ENCODE assay signal across 8 cellular contexts in the genomic region with DNA sequence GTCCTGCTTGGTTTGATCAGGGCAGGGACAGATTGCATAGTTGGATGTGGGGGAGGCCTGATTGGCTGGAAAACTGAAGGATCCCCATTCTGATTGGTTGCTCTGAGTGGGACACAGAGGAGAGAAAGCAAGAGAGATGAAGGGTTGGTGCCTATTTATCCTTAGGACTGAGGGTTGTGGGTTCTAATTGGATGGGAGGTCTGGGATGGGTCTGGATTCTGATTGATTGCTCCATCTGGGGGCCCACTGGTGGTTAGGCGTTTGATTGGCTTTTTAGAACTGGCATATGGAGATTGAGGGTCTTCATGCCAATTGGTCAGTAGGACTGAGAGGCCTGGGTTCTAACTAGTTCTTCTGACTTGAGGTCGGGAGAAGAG. TPM values are rescaled to one million over a fixed set of nuclear protein-coding genes. Genes with fewer than 3 reads are reported as not detected.
A peak's percentile ranks its signal among the peaks of the same experiment; 100 is the strongest.
DNase-seq lines count a peak whose midpoint lies in the region; ATAC-seq, FAIRE-seq and TF ChIP-seq lines count a peak whose summit lies in the region.

No MANE protein-coding gene starts in this region.

- peak overlapping the region; percentile 71 for H3K4me2 ChIP-seq in H9 (ENCODE audit: insufficient read depth, insufficient read length, low read length)

- H2AFZ ChIP-seq in H9 (ENCODE audit: low read length): no peak overlapping the region

- H3T11ph ChIP-seq in H9 (ENCODE audit: low read length): no peak overlapping the region

- POLR2A ChIA-PET in activated B cell treated with CpG ODN at 0.5 μM for 24 hours (lab: Charles Lee): interaction anchor here (1.0 to 2.2 kb wide), 5 partner anchors 13 to 482 kb away, joined by 3 to 13 read pairs (median 8); a partner anchor contains a TSS

- no peak overlapping the region for H3K14ac ChIP-seq in H9 (ENCODE audit: insufficient read depth, low read length)

- H4K5ac ChIP-seq in H9 (ENCODE audit: insufficient read length, low read depth, low read length): no peak overlapping the region

- H4K8ac ChIP-seq in H9 (replicated peaks; ENCODE audit: insufficient read length, low read depth, low read length): no peak overlapping the region

- ATAC-seq in activated B cell treated with CpG ODN at 0.5 μM for 24 hours (ENCODE audit: low read depth) (no peak), HG02870 (IDR thresholded peaks at IDR 0.05; ENCODE audit: unreplicated experiment) (no peak), GM21786 (IDR thresholded peaks at IDR 0.05; ENCODE audit: unreplicated experiment) (no peak)

- H4K20me1 ChIP-seq in H9 (ENCODE audit: control insufficient read depth, insufficient read depth, insufficient read length): no peaks in the 10 kb centered on the region

- no peaks in the 10 kb centered on the region for H3K36me3 ChIP-seq in kidney (ENCODE audit: control insufficient read depth in 1 of 2, insufficient read depth in 2 of 2, low read length in 2 of 2)

- WGBS in H9 (ENCODE audit: extremely low coverage, insufficient read length, low lambda C conversion rate): no CpG with 5 or more reads among the region's 2 CpGs

- TF ChIP-seq CTCF in 22Rv1 (IDR thresholded peaks at IDR 0.05) (no peak), H9 (conservative IDR thresholded peaks at IDR 0.05) (no peak), activated B cell treated with CpG ODN at 0.5 μM for 24 hours (IDR thresholded peaks at IDR 0.05) (no peak), kidney (IDR thresholded peaks at IDR 0.05; ENCODE audit: borderline replicate concordance, extremely low read depth, insufficient read depth) (no peak), GM13977 (IDR thresholded peaks at IDR 0.05; ENCODE audit: extremely low read depth, insufficient read depth, missing control alignments) (no peak)

- peak overlapping the region; percentile 84 to 85 for H3K4me3 ChIP-seq in kidney (ENCODE audit: low read length in 2 of 2)

- H3K79me2 ChIP-seq in H9 (ENCODE audit: insufficient read depth, low read length): no peaks in the 10 kb centered on the region; the same call in 1 of the 2 replicates

- peaks cover 2% of the 10 kb centered on the region for H3K27me3 Mint-ChIP-seq in H9 (ENCODE audit: low read depth)
- H3K27me3 Mint-ChIP-seq in activated B cell treated with CpG ODN at 0.5 μM for 24 hours: no peaks in the 10 kb centered on the region

- H2BK15ac ChIP-seq in H9 (ENCODE audit: low read depth, low read length): no peak overlapping the region

- H3K4me1 Mint-ChIP-seq in H9 (peaks cover 8 to 11% of the 10 kb centered on the region in 2 experiments; a peak in 3 of 4 replicates), activated B cell treated with CpG ODN at 0.5 μM for 24 hours (peaks cover 24% of the 10 kb centered on the region)

- H3K27me3 ChIP-seq in H9 (ENCODE audit: insufficient read depth, low read length): no peaks in the 10 kb centered on the region

- H3K27ac ChIP-seq in 22Rv1: peak overlapping the region; percentile 74
- peak overlapping the region; percentile 34 for H3K27ac ChIP-seq in H9 (ENCODE audit: insufficient read length, low read depth, low read length)
- H3K27ac ChIP-seq in kidney (ENCODE audit: low read depth in 2 of 2, low read length in 2 of 2): peak overlapping the region in 1 of 2 donors; percentile 57

- H2AK5ac ChIP-seq in H9 (ENCODE audit: insufficient read length, low read length): no peak overlapping the region

- H3K9ac ChIP-seq in H9 (ENCODE audit: extremely low read depth, insufficient read length, low read length) (no peak overlapping the region), kidney (ENCODE audit: low read length in 2 of 2) (no peak overlapping the region)

- H3K56ac ChIP-seq in H9 (ENCODE audit: insufficient read length, low read depth, low read length): no peak overlapping the region

- H3K9me3 Mint-ChIP-seq in H9 (peaks cover 44 to 61% of the 10 kb centered on the region in 2 experiments), activated B cell treated with CpG ODN at 0.5 μM for 24 hours (no peaks in the 10 kb centered on the region)

- no peak for FAIRE-seq in kidney (lab: Jason Lieb, UNC)

- CTCF ChIA-PET in activated B cell treated with CpG ODN at 0.5 μM for 24 hours (lab: Charles Lee): no interaction called here

- H2BK5ac ChIP-seq in H9 (ENCODE audit: insufficient read length, low read length): no peak overlapping the region

- intact Hi-C loops in activated B cell treated with CpG ODN at 0.5 μM for 24 hours (cut with micrococcal nuclease) (loop anchor here (1.0 to 2.0 kb wide), 4 partner anchors 13 to 862 kb away; a partner anchor contains a TSS), kidney (cut with DNase I) (no loop called here)

- no peak overlapping the region for H3K18ac ChIP-seq in H9 (ENCODE audit: insufficient read length, low read depth, low read length)

- no peak overlapping the region for H4K91ac ChIP-seq in H9 (ENCODE audit: insufficient read length, low read depth, low read length)

- H3K23ac ChIP-seq in H9 (ENCODE audit: insufficient read length, low read depth, low read length): no peak overlapping the region

- no peak overlapping the region for H2BK120ac ChIP-seq in H9 (ENCODE audit: low read depth, low read length, poor library complexity, severe bottlenecking)

- peaks cover 25% of the 10 kb centered on the region for H3K9me3 ChIP-seq in H9 (ENCODE audit: control insufficient read depth, low read depth, low read length)
- H3K9me3 ChIP-seq in kidney (ENCODE audit: control insufficient read depth in 1 of 2, low read length in 2 of 2): no peaks in the 10 kb centered on the region

- H2BK20ac ChIP-seq in H9 (ENCODE audit: low read depth, low read length, poor library complexity, severe bottlenecking): no peak overlapping the region

- no peaks in the 10 kb centered on the region for H3K79me1 ChIP-seq in H9 (ENCODE audit: insufficient read depth, low read depth, low read length, poor library complexity, severe bottlenecking)

- DNase-seq in H9 (peak; percentile 63), activated B cell treated with CpG ODN at 0.5 μM for 24 hours (no peak), kidney (no peak), midbrain (lab: John Stamatoyannopoulos, UW) (no peak), GM13977 (ENCODE audit: low spot score) (no peak)

- in situ Hi-C loops in GM13977 (cut with MboI; ENCODE audit: low pct_unique_long_range_greater_than_20kb, low sequenced_read_pairs, unreplicated experiment): no loop called here

- H3K36me3 Mint-ChIP-seq in H9 (ENCODE audit: insufficient read depth in 1 of 3, low read depth in 3 of 3) (peaks cover 11 to 30% (median 21%) of the 10 kb centered on the region in 3 experiments), activated B cell treated with CpG ODN at 0.5 μM for 24 hours (ENCODE audit: low read depth) (peaks cover 11% of the 10 kb centered on the region)

- H3K4me1 ChIP-seq in H9 (ENCODE audit: insufficient read depth, low read length) (no peaks in the 10 kb centered on the region), kidney (ENCODE audit: control insufficient read depth in 1 of 2, insufficient read depth in 1 of 2, low read depth in 1 of 2, low read length in 2 of 2) (peaks cover 0 to 2% of the 10 kb centered on the region in 2 donors)

- peak overlapping the region; percentile 59 to 95 (median 88); a peak in 6 of 7 replicates for H3K27ac Mint-ChIP-seq in H9
- H3K27ac Mint-ChIP-seq in activated B cell treated with CpG ODN at 0.5 μM for 24 hours: peak overlapping the region; percentile 88

- H3K4me3 Mint-ChIP-seq in H9 (peak overlapping the region; percentile 83 to 92), activated B cell treated with CpG ODN at 0.5 μM for 24 hours (peak overlapping the region; percentile 86)

- no peaks in the 10 kb centered on the region for H3K23me2 ChIP-seq in H9 (ENCODE audit: insufficient read length, low read depth, low read length, poor library complexity, severe bottlenecking)

- no peak overlapping the region for H2BK12ac ChIP-seq in H9 (ENCODE audit: insufficient read length, low read depth, low read length)

- no peak overlapping the region for H3K4ac ChIP-seq in H9 (ENCODE audit: low read depth, low read length)

RNA-seq across cellular contexts. Expression of a gene that starts 0.6 kb away (rescaled TPM):
- total RNA-seq in H9 (2021) (117 and 124 TPM in 2 replicates), activated B cell treated with CpG ODN at 0.5 μM for 24 hours (72.4 and 75.5 TPM in 2 replicates), kidney (33.8 TPM)
- 164 TPM for polyA plus RNA-seq in kidney (ENCODE audit: insufficient read depth, low read depth, low replicate concordance)

RNA-seq across cellular contexts. Expression of a gene that starts 12.2 kb away (rescaled TPM):
- 12.6 and 13.2 TPM in 2 replicates for total RNA-seq in H9 (2021)
- total RNA-seq in activated B cell treated with CpG ODN at 0.5 μM for 24 hours: 7.8 and 9.8 TPM in 2 replicates
- total RNA-seq in kidney: 8.9 TPM
- 11.7 TPM for polyA plus RNA-seq in kidney (ENCODE audit: insufficient read depth, low read depth, low replicate concordance)

RNA-seq across cellular contexts. Expression of a gene that starts 18.6 kb away (rescaled TPM):
- total RNA-seq in H9 (2021): 9.6 and 10.2 TPM in 2 replicates
- total RNA-seq in activated B cell treated with CpG ODN at 0.5 μM for 24 hours: 16.4 and 19.4 TPM in 2 replicates
- 16.3 TPM for total RNA-seq in kidney
- 6.0 TPM for polyA plus RNA-seq in kidney (ENCODE audit: insufficient read depth, low read depth, low replicate concordance)

RNA-seq across cellular contexts. Expression of a gene that starts 45.0 kb away (rescaled TPM):
- total RNA-seq in H9 (2021) (49.4 and 52.8 TPM in 2 replicates), activated B cell treated with CpG ODN at 0.5 μM for 24 hours (39.9 and 44.5 TPM in 2 replicates), kidney (33.9 TPM)
- 30.6 TPM for polyA plus RNA-seq in kidney (ENCODE audit: insufficient read depth, low read depth, low replicate concordance)

RNA-seq across cellular contexts. Expression of a gene that starts 50.9 kb away (rescaled TPM):
- total RNA-seq in H9 (2021): 25.1 and 28.3 TPM in 2 replicates
- 23.5 and 28.9 TPM in 2 replicates for total RNA-seq in activated B cell treated with CpG ODN at 0.5 μM for 24 hours
- 8.3 TPM for total RNA-seq in kidney
- 2.9 TPM for polyA plus RNA-seq in kidney (ENCODE audit: insufficient read depth, low read depth, low replicate concordance)
